In the genomic region with DNA sequence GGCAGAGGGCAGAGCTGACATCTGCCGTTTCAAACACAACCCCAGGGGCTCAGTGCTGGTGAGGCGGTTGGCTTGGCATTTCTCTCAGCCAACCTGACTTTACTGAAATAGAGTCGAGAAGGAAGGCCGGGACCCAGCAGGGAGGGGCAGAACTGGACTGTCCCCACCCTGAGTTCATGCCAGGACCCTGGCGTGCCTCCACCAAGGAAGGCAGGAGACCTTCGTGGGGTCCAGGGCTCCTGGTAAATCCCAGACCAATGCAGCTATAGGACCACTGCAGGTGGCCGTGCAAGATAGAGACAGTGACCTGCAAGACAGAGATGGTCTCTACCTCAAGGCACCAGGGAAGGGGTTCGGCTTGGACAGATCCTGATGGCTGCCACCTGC, we compare ENCODE assay signal across 18 cellular contexts.
DNase-seq lines count a peak whose midpoint lies in the region; ATAC-seq and TF ChIP-seq lines count a peak whose summit lies in the region.
"Had no signal": no experiment of that assay in that cellular context is flagged by ENCODE, and none has a peak within 500 bp of the region (broad histone marks: within the 10 kb centered on the region; RNA-seq: fewer than 3 reads in every experiment).

No MANE protein-coding gene starts in this region.

- H3K9me3 Mint-ChIP-seq in HFFc6, result no peaks in the 10 kb centered on the region
- H3K9me3 Mint-ChIP-seq: dendritic cell treated with granulocyte-macrophage colony-stimulating factor and Interleukin-4, amounts not matched to agents 40 ng/mL and 50 ng/mL, for 4 days; IgD-negative memory B cell had no signal

- 77% methylated on average over 7 of the region's 8 CpGs; no CpG with 5 or more reads in 1 of the 2 donors for WGBS in upper lobe of left lung, 2 donors

- no peaks in the 10 kb centered on the region for H3K36me3 Mint-ChIP-seq in HFFc6 (ENCODE audit: low read depth)
- H3K36me3 Mint-ChIP-seq: IgD-negative memory B cell had no signal

- no peak for ATAC-seq in upper lobe of left lung (ENCODE audit: low FRiP score in 2 of 2)
- no peak for ATAC-seq in GM18907 (IDR thresholded peaks at IDR 0.05; ENCODE audit: unreplicated experiment)
- ATAC-seq: activated CD4-positive, CD25-positive, alpha-beta regulatory T cell treated with anti-CD3 and anti-CD28 coated beads, Interleukin-2, amount 50 U/mL, for 24 hours; heart right ventricle had no signal

- no peaks in the 10 kb centered on the region for H3K79me2 ChIP-seq in fibroblast of lung (ENCODE audit: control insufficient read depth, insufficient read depth, low read length)
- H3K79me2 ChIP-seq in osteoblast (ENCODE audit: insufficient read depth, low read length), result no peaks in the 10 kb centered on the region

- no peak overlapping the region for H3K9ac ChIP-seq in fibroblast of lung (ENCODE audit: insufficient read depth, low read length)

- no peak for DNase-seq in Peyer's patch
- DNase-seq in fibroblast of lung (ENCODE audit: low read depth in 2 of 2), result no peak
- no peak for DNase-seq in osteoblast (ENCODE audit: insufficient read length, low spot score, missing footprints)
- DNase-seq in upper lobe of left lung, result no peak
- DNase-seq in HFFc6, result no peak
- no peak for DNase-seq in substantia nigra (lab: John Stamatoyannopoulos, UW)
- DNase-seq: heart right ventricle; midbrain; NCI-H2081 treated with DMSO at 0.1 percent for 48 hours; NCI-H526; SIG-M5; stimulated activated naive CD4-positive, alpha-beta T cell treated with Interleukin-2 at 50 U/mL for 16 hours; T-helper 2 cell had no signal

- H3K4me3 Mint-ChIP-seq in HFFc6, result no peak overlapping the region
- H3K4me3 Mint-ChIP-seq: dendritic cell treated with granulocyte-macrophage colony-stimulating factor and Interleukin-4, amounts not matched to agents 40 ng/mL and 50 ng/mL, for 4 days had no signal

- peak overlapping the region in 3 of 4 donors; percentile 25 to 81 (median 71) for H3K27ac ChIP-seq in Peyer's patch
- H3K27ac ChIP-seq in fibroblast of lung (ENCODE audit: insufficient read depth, low read length), result peak overlapping the region; percentile 63
- no peak overlapping the region for H3K27ac ChIP-seq in osteoblast (ENCODE audit: low read depth, low read length)
- H3K27ac ChIP-seq in upper lobe of left lung, result peak overlapping the region in 3 of 4 donors; percentile 40 to 74 (median 59)
- H3K27ac ChIP-seq in substantia nigra (ENCODE audit: low read depth, low read length, poor library complexity, severe bottlenecking), result no peak overlapping the region
- H3K27ac ChIP-seq: ascending aorta, heart right ventricle had no signal

- no peak overlapping the region for H3K27ac Mint-ChIP-seq in HFFc6
- H3K27ac Mint-ChIP-seq: dendritic cell treated with granulocyte-macrophage colony-stimulating factor and Interleukin-4, amounts not matched to agents 40 ng/mL and 50 ng/mL, for 4 days had no signal

- no peaks in the 10 kb centered on the region for H3K4me1 Mint-ChIP-seq in HFFc6 (ENCODE audit: low read depth)
- H3K4me1 Mint-ChIP-seq: IgD-negative memory B cell had no signal

- H2AFZ ChIP-seq in fibroblast of lung (ENCODE audit: low read length) (no peak overlapping the region), osteoblast (ENCODE audit: low read length) (no peak overlapping the region)

- H3K36me3 ChIP-seq in Peyer's patch, result no peaks in the 10 kb centered on the region
- H3K36me3 ChIP-seq in fibroblast of lung (ENCODE audit: control insufficient read depth, insufficient read depth, low read length), result no peaks in the 10 kb centered on the region
- H3K36me3 ChIP-seq in osteoblast (ENCODE audit: insufficient read depth, low read length), result no peaks in the 10 kb centered on the region
- no peaks in the 10 kb centered on the region for H3K36me3 ChIP-seq in upper lobe of left lung
- H3K36me3 ChIP-seq: ascending aorta, heart right ventricle had no signal

- TF ChIP-seq CTCF in Peyer's patch (IDR thresholded peaks at IDR 0.05), result no peak
- no peak for TF ChIP-seq CTCF in fibroblast of lung (conservative IDR thresholded peaks at IDR 0.05 in 1 of 2, IDR thresholded peaks at IDR 0.05 in 1 of 2; ENCODE audit: low read depth in 1 of 2, low read length in 2 of 2)
- TF ChIP-seq CTCF in osteoblast (IDR thresholded peaks at IDR 0.05; ENCODE audit: extremely low read depth, low read depth, low read length), result no peak
- no peak for TF ChIP-seq CTCF in upper lobe of left lung (IDR thresholded peaks at IDR 0.05)
- TF ChIP-seq CTCF in HFFc6 (IDR thresholded peaks at IDR 0.05), result no peak

- TF ChIP-seq EP300 in upper lobe of left lung (IDR thresholded peaks at IDR 0.05), result no peak

- H3K4me3 ChIP-seq in Peyer's patch (no peak overlapping the region), fibroblast of lung (replicated peaks in 1 of 4; ENCODE audit: control extremely low read depth in 1 of 4, insufficient read depth in 1 of 4, low read depth in 3 of 4, low read length in 4 of 4) (peak overlapping the region in 2 of 4 experiments; percentile 29 to 35), osteoblast (ENCODE audit: insufficient read depth, low read length) (no peak overlapping the region), upper lobe of left lung (peak overlapping the region in 1 of 4 donors; percentile 10)
- H3K4me3 ChIP-seq: ascending aorta had no signal

- no peaks in the 10 kb centered on the region for H3K9me3 ChIP-seq in Peyer's patch
- no peaks in the 10 kb centered on the region for H3K9me3 ChIP-seq in fibroblast of lung (ENCODE audit: control insufficient read depth, insufficient read depth, low read depth, low read length)
- no peaks in the 10 kb centered on the region for H3K9me3 ChIP-seq in osteoblast (ENCODE audit: low read depth, low read length)
- H3K9me3 ChIP-seq in upper lobe of left lung, result no peaks in the 10 kb centered on the region
- H3K9me3 ChIP-seq: ascending aorta had no signal

- H3K27me3 Mint-ChIP-seq in HFFc6 (ENCODE audit: insufficient read depth), result peaks cover 11% of the 10 kb centered on the region

- H3K4me2 ChIP-seq in fibroblast of lung (ENCODE audit: extremely low read depth, insufficient read depth, low read length), result peak overlapping the region; percentile 83
- H3K4me2 ChIP-seq in osteoblast (ENCODE audit: insufficient read depth, low read length), result peak overlapping the region; percentile 67

- no peak for TF ChIP-seq POLR2A in Peyer's patch (IDR thresholded peaks at IDR 0.05)
- no peak for TF ChIP-seq POLR2A in upper lobe of left lung (IDR thresholded peaks at IDR 0.05)

- H3K27me3 ChIP-seq in Peyer's patch, result no peaks in the 10 kb centered on the region
- no peaks in the 10 kb centered on the region for H3K27me3 ChIP-seq in fibroblast of lung (ENCODE audit: control insufficient read depth, insufficient read depth, low read length)
- H3K27me3 ChIP-seq in osteoblast (ENCODE audit: insufficient read depth, low read length), result peaks cover 40% of the 10 kb centered on the region
- no peaks in the 10 kb centered on the region for H3K27me3 ChIP-seq in upper lobe of left lung
- H3K27me3 ChIP-seq: ascending aorta, heart right ventricle had no signal

- H3K4me1 ChIP-seq in Peyer's patch (peaks cover 0 to 17% (median 0%) of the 10 kb centered on the region in 4 donors), fibroblast of lung (ENCODE audit: control insufficient read depth, extremely low read depth, insufficient read depth, low read length) (peaks cover 9% of the 10 kb centered on the region), osteoblast (ENCODE audit: insufficient read depth, low read length) (peaks cover 11% of the 10 kb centered on the region), upper lobe of left lung (peaks cover 0 to 10% (median 3%) of the 10 kb centered on the region in 4 donors)
- H3K4me1 ChIP-seq: ascending aorta had no signal

- H4K20me1 ChIP-seq in fibroblast of lung (ENCODE audit: control insufficient read depth, extremely low read depth, insufficient read depth, low read length) (no peaks in the 10 kb centered on the region), osteoblast (ENCODE audit: insufficient read depth, low read length) (no peaks in the 10 kb centered on the region)

Comparison
In these comparisons a context has a peak if more than half of its experiments do, and no peak if none do; other contexts are left out.
1. H3K27ac ChIP-seq: peak in Peyer's patch (3 of 4), fibroblast of lung (single experiment) and upper lobe of left lung (3 of 4); none in osteoblast (single experiment) and substantia nigra (single experiment).